ENCODE assay signal across 2 cellular contexts in genomic region chr17:2017274-2017941, GRCh38.
TF ChIP-seq lines count a peak whose summit lies in the region.

No MANE protein-coding gene starts in this region.

TF ChIP-seq in GM12891, 5 proteins besides CTCF, POLR2A, EP300 and RAD21:
- peak; percentile 81 for TF ChIP-seq PAX5 (IDR thresholded peaks at IDR 0.05; ENCODE audit: insufficient read depth, low read length, severe bottlenecking)
- no peak for TF ChIP-seq POLR2AphosphoS5 (IDR thresholded peaks at IDR 0.05; ENCODE audit: low read depth, low read length)
- TF ChIP-seq TAF1 (IDR thresholded peaks at IDR 0.05; ENCODE audit: low read depth, low read length), result no peak

TF ChIP-seq in H1, 55 proteins besides CTCF, POLR2A, EP300 and RAD21:
- TF ChIP-seq CHD1 (IDR thresholded peaks at IDR 0.05; ENCODE audit: low read depth, low read length) (no peak), JUND (IDR thresholded peaks at IDR 0.05; ENCODE audit: low read length) (no peak), TEAD4 (IDR thresholded peaks at IDR 0.05; ENCODE audit: low read depth, low read length) (no peak), TBP (IDR thresholded peaks at IDR 0.05; ENCODE audit: low read depth, low read length) (no peak), NRF1 (IDR thresholded peaks at IDR 0.05; ENCODE audit: low read depth, low read length) (no peak), POU5F1 (IDR thresholded peaks at IDR 0.05; ENCODE audit: low read depth, low read length) (no peak), E2F6 (IDR thresholded peaks at IDR 0.05) (no peak), ATF2 (IDR thresholded peaks at IDR 0.05; ENCODE audit: low read length) (no peak), EGR1 (IDR thresholded peaks at IDR 0.05; ENCODE audit: borderline replicate concordance, low read depth, low read length) (no peak), KDM4A (IDR thresholded peaks at IDR 0.05; ENCODE audit: low read depth, low read length, severe bottlenecking) (no peak)
